ENCODE assay signal across 18 cellular contexts in genomic region chr2:7722212-7722910, GRCh38.
DNase-seq lines count a peak whose midpoint lies in the region; ATAC-seq and TF ChIP-seq lines count a peak whose summit lies in the region.
"Had no signal": no experiment of that assay in that cellular context is flagged by ENCODE, and none has a peak within 500 bp of the region (broad histone marks: within the 10 kb centered on the region; RNA-seq: fewer than 3 reads in every experiment).

No MANE protein-coding gene starts in this region.

- peaks cover 3% of the 10 kb centered on the region for H3K9me3 Mint-ChIP-seq in activated naive CD8-positive, alpha-beta T cell treated with anti-CD3 and anti-CD28 coated beads for 36 hours

- H3K36me3 ChIP-seq in hepatocyte (replicated peaks; ENCODE audit: insufficient read depth, low read depth) = no peaks in the 10 kb centered on the region
- H3K36me3 ChIP-seq: suprapubic skin had no signal

- TF ChIP-seq CTCF in GM13977 (IDR thresholded peaks at IDR 0.05; ENCODE audit: extremely low read depth, insufficient read depth, missing control alignments) = no peak
- TF ChIP-seq CTCF in hepatocyte (IDR thresholded peaks at IDR 0.05; ENCODE audit: poor library complexity) = no peak

- H3K36me3 Mint-ChIP-seq in activated naive CD8-positive, alpha-beta T cell treated with anti-CD3 and anti-CD28 coated beads for 36 hours = peaks cover 4% of the 10 kb centered on the region

- no peak overlapping the region for H3K27ac ChIP-seq in hepatocyte
- H3K27ac ChIP-seq: parathyroid adenoma, suprapubic skin had no signal

- no peak overlapping the region for H3K4me3 ChIP-seq in hepatocyte
- H3K4me3 ChIP-seq: lung, suprapubic skin had no signal

- no peak overlapping the region for H2AFZ ChIP-seq in hepatocyte
- H2AFZ ChIP-seq: parathyroid adenoma had no signal

- 95% methylated on average over 13 of the region's 13 CpGs for WGBS in hepatocyte (ENCODE audit: low lambda C conversion rate, missing lambda C conversion rate)

- no peaks in the 10 kb centered on the region for H4K20me1 ChIP-seq in hepatocyte (ENCODE audit: insufficient read depth, poor library complexity, severe bottlenecking)

- peak overlapping the region; percentile 31 for H3K27ac Mint-ChIP-seq in activated naive CD8-positive, alpha-beta T cell treated with anti-CD3 and anti-CD28 coated beads for 36 hours

- no peaks in the 10 kb centered on the region for H3K9me3 ChIP-seq in hepatocyte (ENCODE audit: low read depth)
- H3K9me3 ChIP-seq: suprapubic skin had no signal

- H3K27me3 ChIP-seq in hepatocyte = no peaks in the 10 kb centered on the region
- H3K27me3 ChIP-seq: suprapubic skin had no signal

- no peaks in the 10 kb centered on the region for H3K9me2 ChIP-seq in hepatocyte (replicated peaks; ENCODE audit: insufficient read depth)

- H3K4me3 Mint-ChIP-seq in activated naive CD8-positive, alpha-beta T cell treated with anti-CD3 and anti-CD28 coated beads for 36 hours = no peak overlapping the region

- H3K4me1 ChIP-seq in hepatocyte (ENCODE audit: insufficient read depth) = peaks cover 6% of the 10 kb centered on the region
- H3K4me1 ChIP-seq: parathyroid adenoma, suprapubic skin had no signal

- H3K79me2 ChIP-seq in hepatocyte = no peaks in the 10 kb centered on the region
- H3K79me2 ChIP-seq: parathyroid adenoma had no signal

- no peaks in the 10 kb centered on the region for H3K27me3 Mint-ChIP-seq in activated naive CD8-positive, alpha-beta T cell treated with anti-CD3 and anti-CD28 coated beads for 36 hours

- in situ Hi-C loops in GM13977 (cut with MboI; ENCODE audit: low pct_unique_long_range_greater_than_20kb, low sequenced_read_pairs, unreplicated experiment) = no loop called here

- peaks cover 33% of the 10 kb centered on the region for H3K4me1 Mint-ChIP-seq in activated naive CD8-positive, alpha-beta T cell treated with anti-CD3 and anti-CD28 coated beads for 36 hours

- peak; percentile 12 for DNase-seq in GM13977 (ENCODE audit: low spot score)
- no peak for DNase-seq in activated naive CD8-positive, alpha-beta T cell treated with anti-CD3 and anti-CD28 coated beads for 36 hours
- no peak for DNase-seq in effector CD8-positive, alpha-beta T cell (lab: John Stamatoyannopoulos, UW)
- no peak for DNase-seq in midbrain (lab: John Stamatoyannopoulos, UW)
- DNase-seq in hepatocyte (ENCODE audit: low spot score) = no peak
- DNase-seq: activated CD4-positive, alpha-beta T cell treated with anti-CD3 and anti-CD28 coated beads, Interleukin-2, amount 50 U/mL, for 1 hour; amniotic stem cell; Calu3; effector CD4-positive, alpha-beta T cell; NCI-H1694; RPMI8226; stimulated activated CD4-positive, alpha-beta T cell treated with anti-CD3 and anti-CD28 coated beads, Interleukin-2, amount 100 ng/mL, for 48 hours had no signal

- ATAC-seq in GM21515 (IDR thresholded peaks at IDR 0.05; ENCODE audit: unreplicated experiment) (peak; percentile 48), HG03439 (IDR thresholded peaks at IDR 0.05; ENCODE audit: unreplicated experiment) (peak; percentile 70), GM21423 (IDR thresholded peaks at IDR 0.05; ENCODE audit: unreplicated experiment) (no peak)

- H3K4me2 ChIP-seq in hepatocyte = no peak overlapping the region
